ENCODE assay signal across 11 cellular contexts in genomic region chr6:17505062-17505476, GRCh38.
DNase-seq lines count a peak whose midpoint lies in the region; ATAC-seq, FAIRE-seq and TF ChIP-seq lines count a peak whose summit lies in the region.
"Had no signal": no experiment of that assay in that cellular context is flagged by ENCODE, and none has a peak within 500 bp of the region (broad histone marks: within the 10 kb centered on the region; RNA-seq: fewer than 3 reads in every experiment).

No MANE protein-coding gene starts in this region.

- H2AFZ ChIP-seq in IMR-90 (replicated peaks; ENCODE audit: low read length, poor library complexity) (no peak overlapping the region), neuronal stem cell (ENCODE audit: low read length) (no peak overlapping the region)

- FAIRE-seq in kidney (lab: Jason Lieb, UNC), result no peak
- FAIRE-seq: G401.6 had no signal

- TF ChIP-seq POLR2A in IMR-90 (IDR thresholded peaks at IDR 0.05; ENCODE audit: low read depth, low read length) (no peak), right lobe of liver (IDR thresholded peaks at IDR 0.05) (no peak)

- no peak overlapping the region for H2BK20ac ChIP-seq in IMR-90 (ENCODE audit: low read depth, low read length)

- H2BK12ac ChIP-seq in neuronal stem cell (ENCODE audit: low read length), result no peak overlapping the region

- H2AK9ac ChIP-seq in IMR-90 (replicated peaks; ENCODE audit: low read depth, low read length, poor library complexity), result no peak overlapping the region

- H3K27ac ChIP-seq in IMR-90 (ENCODE audit: insufficient read depth, low read length), result no peak overlapping the region
- H3K27ac ChIP-seq in right lobe of liver, result no peak overlapping the region
- H3K27ac ChIP-seq in kidney (ENCODE audit: low read depth in 2 of 2, low read length in 2 of 2), result no peak overlapping the region
- no peak overlapping the region for H3K27ac ChIP-seq in neuronal stem cell (replicated peaks; ENCODE audit: low read length)

- ATAC-seq in IMR-90 (ENCODE audit: low read depth) (peak; percentile 65), right lobe of liver (peak in 3 of 4 donors; percentile 26 to 51 (median 33)), HG03196 (IDR thresholded peaks at IDR 0.05; ENCODE audit: unreplicated experiment) (no peak)

- H4K20me1 ChIP-seq in IMR-90 (ENCODE audit: insufficient read depth, low read length), result no peaks in the 10 kb centered on the region; the same call in 1 of the 2 replicates

- dilution Hi-C loops in IMR-90 (cut with HindIII; ENCODE audit: low sequenced_read_pairs, unreplicated experiment), result no loop called here

- no peak overlapping the region for H4K91ac ChIP-seq in IMR-90 (ENCODE audit: insufficient read depth, low read depth, low read length)
- H4K91ac ChIP-seq in neuronal stem cell (ENCODE audit: low read depth, low read length, poor library complexity), result no peak overlapping the region

- H3K9me3 ChIP-seq in IMR-90 (ENCODE audit: control insufficient read depth, insufficient read depth, low read length) (no peaks in the 10 kb centered on the region), right lobe of liver (no peaks in the 10 kb centered on the region), kidney (ENCODE audit: control insufficient read depth in 1 of 2, low read length in 2 of 2) (no peaks in the 10 kb centered on the region), neuronal stem cell (replicated peaks in 1 of 2; ENCODE audit: control insufficient read depth in 2 of 2, insufficient read depth in 1 of 2, low read depth in 1 of 2, low read length in 2 of 2) (no peaks in the 10 kb centered on the region)

- DNase-seq in AG20443 (ENCODE audit: low spot score), result peak; percentile 22
- DNase-seq in IMR-90, result peak; percentile 34
- peak; percentile 28 for DNase-seq in astrocyte of the spinal cord (ENCODE audit: low read depth, low spot score)
- DNase-seq in right lobe of liver, result no peak
- DNase-seq in kidney, result no peak
- DNase-seq in HuH-7.5 (ENCODE audit: low spot score), result no peak
- DNase-seq in neuronal stem cell (ENCODE audit: low spot score), result no peak
- DNase-seq: stimulated activated CD4-positive, alpha-beta T cell treated with anti-CD3 and anti-CD28 coated beads, Interleukin-15, amount 100 ng/mL, for 24 hours; T1000 had no signal

- no peak overlapping the region for H3K14ac ChIP-seq in IMR-90 (replicated peaks; ENCODE audit: low read depth, low read length)
- no peak overlapping the region for H3K14ac ChIP-seq in neuronal stem cell (ENCODE audit: low read length)

- intact Hi-C loops in IMR-90 (cut with micrococcal nuclease), result loop anchor here (1.0 kb wide), 1 partner anchor 336 kb away; no protein-coding TSS in a partner anchor
- intact Hi-C loops in right lobe of liver (cut with DNase I), result no loop called here
- intact Hi-C loops in kidney (cut with DNase I), result no loop called here

- H3K23ac ChIP-seq in IMR-90 (ENCODE audit: low read depth, low read length) (no peak overlapping the region), neuronal stem cell (ENCODE audit: low read depth, low read length, poor library complexity) (no peak overlapping the region)

- no peak overlapping the region for H4K8ac ChIP-seq in IMR-90 (ENCODE audit: low read depth in 2 of 2, low read length in 2 of 2)
- no peak overlapping the region for H4K8ac ChIP-seq in neuronal stem cell (ENCODE audit: low read depth, low read length)

- H2BK15ac ChIP-seq in IMR-90 (ENCODE audit: low read depth, low read length) (no peak overlapping the region), neuronal stem cell (ENCODE audit: low read length) (no peak overlapping the region)

- no peak overlapping the region for H3K9ac ChIP-seq in IMR-90 (ENCODE audit: low read depth, low read length)
- H3K9ac ChIP-seq in kidney (ENCODE audit: low read length in 2 of 2), result no peak overlapping the region
- no peak overlapping the region for H3K9ac ChIP-seq in neuronal stem cell (ENCODE audit: low read depth, low read length, poor library complexity)

- CTCF ChIA-PET in IMR-90 (lab: Yijun Ruan, JAX), result interaction anchor here (0.5 to 1.2 kb wide), 4 partner anchors 12 to 1063 kb away, joined by 3 read pairs; no protein-coding TSS in a partner anchor

- no peak overlapping the region for H2BK5ac ChIP-seq in IMR-90 (ENCODE audit: low read depth, low read length, poor library complexity, severe bottlenecking)
- H2BK5ac ChIP-seq in neuronal stem cell (ENCODE audit: low read length), result no peak overlapping the region

- no CpG with 5 or more reads among the region's 5 CpGs for WGBS in IMR-90 (ENCODE audit: extremely low coverage in 2 of 2, insufficient read length in 1 of 2), 2 experiments
- WGBS in right lobe of liver (ENCODE audit: insufficient coverage, low coverage, low lambda C conversion rate, missing lambda C conversion rate), result 67% methylated on average over 5 of the region's 5 CpGs
- no CpG with 5 or more reads among the region's 5 CpGs for WGBS in neuronal stem cell (ENCODE audit: extremely low coverage in 2 of 2, insufficient read length in 2 of 2, insufficient replicate concordance in 1 of 2), 2 donors

- H2BK120ac ChIP-seq in IMR-90 (ENCODE audit: low read depth, low read length), result no peak overlapping the region
- no peak overlapping the region for H2BK120ac ChIP-seq in neuronal stem cell (ENCODE audit: low read depth, low read length)

- H3K18ac ChIP-seq in IMR-90 (ENCODE audit: low read depth, low read length) (no peak overlapping the region), neuronal stem cell (ENCODE audit: low read length) (no peak overlapping the region)

- no TSS peak for BruUV-seq in IMR-90 (replicated peaks; lab: Mats Ljungman, UMichigan)

- peak; percentile 41 for TF ChIP-seq CTCF in IMR-90 (conservative IDR thresholded peaks at IDR 0.05; ENCODE audit: low read depth, low read length)
- peak; percentile 26 for TF ChIP-seq CTCF in astrocyte of the spinal cord (IDR thresholded peaks at IDR 0.05; ENCODE audit: low read depth, low read length)
- TF ChIP-seq CTCF in right lobe of liver (IDR thresholded peaks at IDR 0.05), result peak; percentile 17 to 34 (median 26)
- no peak for TF ChIP-seq CTCF in kidney (IDR thresholded peaks at IDR 0.05; ENCODE audit: borderline replicate concordance, extremely low read depth, insufficient read depth)

- H4K5ac ChIP-seq in IMR-90 (ENCODE audit: low read depth, low read length), result no peak overlapping the region

- no peak overlapping the region for H3K4ac ChIP-seq in IMR-90 (ENCODE audit: low read depth, low read length)
- no peak overlapping the region for H3K4ac ChIP-seq in neuronal stem cell (ENCODE audit: low read length)

- H3K4me2 ChIP-seq in IMR-90 (ENCODE audit: low read depth, low read length), result no peak overlapping the region
- no peak overlapping the region for H3K4me2 ChIP-seq in neuronal stem cell (ENCODE audit: insufficient read depth, low read length, poor library complexity, severe bottlenecking)

- in situ Hi-C loops in IMR-90 (cut with MboI; ENCODE audit: low sequenced_read_pairs), result no loop called here
- in situ Hi-C loops in astrocyte of the spinal cord (cut with HindIII; ENCODE audit: low sequenced_read_pairs), result no loop called here

- peaks cover 5% of the 10 kb centered on the region; the same call in 1 of the 2 replicates for H3K36me3 ChIP-seq in IMR-90 (ENCODE audit: control insufficient read depth, insufficient read depth, low read length)
- no peaks in the 10 kb centered on the region for H3K36me3 ChIP-seq in right lobe of liver
- no peaks in the 10 kb centered on the region for H3K36me3 ChIP-seq in kidney (ENCODE audit: control insufficient read depth in 1 of 2, insufficient read depth in 2 of 2, low read length in 2 of 2)
- H3K36me3 ChIP-seq in neuronal stem cell (replicated peaks in 1 of 2; ENCODE audit: control insufficient read depth in 2 of 2, insufficient read depth in 2 of 2, low read length in 2 of 2), result peaks cover 2 to 4% of the 10 kb centered on the region in 2 donors

- POLR2A ChIA-PET in IMR-90 (lab: Charles Lee; ENCODE audit: unreplicated experiment), result no interaction called here

- H3K4me1 ChIP-seq in IMR-90 (ENCODE audit: control insufficient read depth, insufficient read depth, low read length) (peaks cover 4% of the 10 kb centered on the region; the same call in 1 of the 2 replicates), right lobe of liver (peaks cover 0 to 12% (median 5%) of the 10 kb centered on the region in 4 donors), kidney (ENCODE audit: control insufficient read depth in 1 of 2, insufficient read depth in 1 of 2, low read depth in 1 of 2, low read length in 2 of 2) (no peaks in the 10 kb centered on the region), neuronal stem cell (ENCODE audit: control insufficient read depth in 2 of 2, insufficient read depth in 1 of 2, low read depth in 1 of 2, low read length in 2 of 2) (no peaks in the 10 kb centered on the region)

- H2AK5ac ChIP-seq in IMR-90 (ENCODE audit: low read depth, low read length), result no peak overlapping the region
- no peak overlapping the region for H2AK5ac ChIP-seq in neuronal stem cell (ENCODE audit: low read depth, low read length)

- no peak overlapping the region for H3K56ac ChIP-seq in IMR-90 (ENCODE audit: extremely low read depth, insufficient read depth, low read length)

- H3K27me3 ChIP-seq in IMR-90 (ENCODE audit: control insufficient read depth, insufficient read depth, low read length), result no peaks in the 10 kb centered on the region
- H3K27me3 ChIP-seq in right lobe of liver, result no peaks in the 10 kb centered on the region
- no peaks in the 10 kb centered on the region for H3K27me3 ChIP-seq in neuronal stem cell (ENCODE audit: control insufficient read depth in 3 of 3, insufficient read depth in 3 of 3, low read depth in 1 of 3, low read length in 3 of 3)

- peak; percentile 20 for TF ChIP-seq RAD21 in IMR-90 (IDR thresholded peaks at IDR 0.05; ENCODE audit: low read length)

- H3K9me1 ChIP-seq in IMR-90 (ENCODE audit: insufficient read depth, low read length), result peaks cover 12% of the 10 kb centered on the region

- H3K79me1 ChIP-seq in IMR-90 (ENCODE audit: low read depth in 1 of 2, low read length in 2 of 2), result peaks cover 0 to 16% of the 10 kb centered on the region in 2 experiments; a peak in 1 of 4 replicates
- H3K79me1 ChIP-seq in neuronal stem cell (ENCODE audit: low read depth, low read length), result no peaks in the 10 kb centered on the region

- H3K4me3 ChIP-seq in IMR-90 (ENCODE audit: insufficient read depth, low read depth, low read length) (no peak overlapping the region), astrocyte of the spinal cord (ENCODE audit: low read depth, low read length) (no peak overlapping the region), right lobe of liver (no peak overlapping the region), kidney (ENCODE audit: low read length in 2 of 2) (no peak overlapping the region), neuronal stem cell (ENCODE audit: low read length in 2 of 2) (no peak overlapping the region)

TF ChIP-seq in IMR-90, 13 proteins besides CTCF, POLR2A, EP300 and RAD21:
- TF ChIP-seq CHD1 (IDR thresholded peaks at IDR 0.05; ENCODE audit: low read depth, low read length) (no peak), SMC3 (IDR thresholded peaks at IDR 0.05; ENCODE audit: low read depth, low read length) (0 out of 2 replicates have a peak, but pooled peaks have one; percentile 2)

Comparison
In these comparisons a context has a peak if more than half of its experiments do, and no peak if none do; other contexts are left out.
1. DNase-seq: peak in AG20443 (single experiment), IMR-90 (single experiment) and astrocyte of the spinal cord (single experiment); none in right lobe of liver (0 of 3), kidney (single experiment), HuH-7.5 (single experiment) and neuronal stem cell (single experiment).